ENCODE assay signal across 23 cellular contexts in the genomic region with DNA sequence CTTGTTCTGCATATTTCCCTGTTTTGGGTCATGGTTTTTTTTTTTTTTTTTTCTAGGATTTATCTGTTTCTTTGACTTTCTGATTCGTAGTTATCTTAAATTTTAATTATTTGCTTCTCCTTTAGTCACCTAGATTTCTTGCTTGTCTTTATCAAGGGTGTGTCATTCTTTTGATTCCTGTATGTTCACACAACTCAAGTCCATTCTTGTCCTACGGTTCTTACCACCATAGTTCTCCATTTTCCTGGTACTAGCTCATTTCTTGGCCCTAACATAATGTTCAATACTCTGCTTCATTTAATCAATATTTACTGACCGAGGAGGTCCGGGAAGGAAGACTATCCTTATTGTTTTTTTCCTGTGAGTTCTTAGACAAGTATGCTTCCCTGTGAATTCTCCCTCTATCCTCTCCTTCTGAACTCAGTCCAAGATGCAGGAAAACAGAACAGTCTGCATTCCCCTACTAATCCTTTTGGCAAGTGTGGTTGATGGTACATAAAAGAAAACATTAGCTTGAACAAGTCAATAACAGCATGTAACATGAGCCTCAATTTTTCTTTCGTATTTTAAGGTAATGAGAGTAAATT.
"Had no signal": no experiment of that assay in that cellular context is flagged by ENCODE, and none has a peak within 500 bp of the region (broad histone marks: within the 10 kb centered on the region; RNA-seq: fewer than 3 reads in every experiment).

No MANE protein-coding gene starts in this region.

- H3K27ac ChIP-seq: coronary artery, left lung, neural progenitor cell, parathyroid adenoma, sigmoid colon, spleen, testis, tibial artery had no signal

- H3K27ac Mint-ChIP-seq: naive thymus-derived CD4-positive, alpha-beta T cell; nephron; neural progenitor cell; progenitor cell of endocrine pancreas; stimulated activated memory B cell treated with anti-CD40 and anti-IgM and Interleukin-4, amounts not matched to agents 10 μg/mL and 1 μg/mL and 100 μg/mL, for 72 hours; type B pancreatic cell had no signal

- DNase-seq: dermis blood vessel endothelial cell; effector memory CD4-positive, alpha-beta T cell; foreskin melanocyte; left cardiac atrium; left lung; mesendoderm; midbrain; naive thymus-derived CD4-positive, alpha-beta T cell; right cardiac atrium; sigmoid colon; spleen; stimulated activated CD4-positive, alpha-beta T cell treated with anti-CD3 and anti-CD28 coated beads, Interleukin-4, amount 100 ng/mL, for 4 hours; stimulated activated naive CD8-positive, alpha-beta T cell treated with anti-CD3 and anti-CD28 coated beads, Interleukin-15, Interleukin-2, amounts not matched to agents 100 U/mL and 50 U/mL, for 24 hours; substantia nigra; testis; tibial artery had no signal

- H3K27me3 Mint-ChIP-seq: naive thymus-derived CD4-positive, alpha-beta T cell; progenitor cell of endocrine pancreas; stimulated activated memory B cell treated with anti-CD40 and anti-IgM and Interleukin-4, amounts not matched to agents 10 μg/mL and 1 μg/mL and 100 μg/mL, for 72 hours; type B pancreatic cell had no signal

- H3K9me3 ChIP-seq: sigmoid colon, testis, tibial artery had no signal

- H2AFZ ChIP-seq: neural progenitor cell, parathyroid adenoma had no signal

- H3K4me1 ChIP-seq: left lung, neural progenitor cell, parathyroid adenoma, sigmoid colon, spleen, testis, tibial artery had no signal

- H3K4me3 ChIP-seq: coronary artery, left lung, neural progenitor cell, sigmoid colon, spleen, testis, tibial artery had no signal

- ATAC-seq: left cardiac atrium; left lung; naive thymus-derived CD4-positive, alpha-beta T cell; right cardiac atrium; stimulated activated memory B cell treated with anti-CD40 and anti-IgM and Interleukin-4, amounts not matched to agents 10 μg/mL and 1 μg/mL and 100 μg/mL, for 72 hours; stimulated activated naive CD8-positive, alpha-beta T cell treated with anti-CD3 and anti-CD28 coated beads, Interleukin-15, Interleukin-2, amounts not matched to agents 100 U/mL and 50 U/mL, for 24 hours had no signal

- H3K4me3 Mint-ChIP-seq: naive thymus-derived CD4-positive, alpha-beta T cell; nephron; neural progenitor cell; stimulated activated memory B cell treated with anti-CD40 and anti-IgM and Interleukin-4, amounts not matched to agents 10 μg/mL and 1 μg/mL and 100 μg/mL, for 72 hours; type B pancreatic cell had no signal

- H3K4me2 ChIP-seq: neural progenitor cell had no signal

- H3K4me1 Mint-ChIP-seq: naive thymus-derived CD4-positive, alpha-beta T cell; neural progenitor cell; stimulated activated memory B cell treated with anti-CD40 and anti-IgM and Interleukin-4, amounts not matched to agents 10 μg/mL and 1 μg/mL and 100 μg/mL, for 72 hours had no signal

- H3K9ac ChIP-seq: neural progenitor cell, parathyroid adenoma had no signal

- H3K9me3 Mint-ChIP-seq: neural progenitor cell, type B pancreatic cell had no signal

- H3K36me3 Mint-ChIP-seq: naive thymus-derived CD4-positive, alpha-beta T cell; neural progenitor cell; stimulated activated memory B cell treated with anti-CD40 and anti-IgM and Interleukin-4, amounts not matched to agents 10 μg/mL and 1 μg/mL and 100 μg/mL, for 72 hours; type B pancreatic cell had no signal

- H3K27me3 ChIP-seq: left lung, neural progenitor cell, sigmoid colon, spleen, testis, tibial artery had no signal

- H3K79me2 ChIP-seq: parathyroid adenoma had no signal

- H3K36me3 ChIP-seq: left lung, neural progenitor cell, sigmoid colon, spleen, tibial artery had no signal
